ENCODE assay signal across 9 cellular contexts in genomic region chr16:2964416-2965223, GRCh38. TPM values are rescaled to one million over a fixed set of nuclear protein-coding genes. Genes with fewer than 3 reads are reported as not detected.
A peak's percentile ranks its signal among the peaks of the same experiment; 100 is the strongest.
DNase-seq lines count a peak whose midpoint lies in the region; ATAC-seq and TF ChIP-seq lines count a peak whose summit lies in the region.
"Had no signal": no experiment of that assay in that cellular context is flagged by ENCODE, and none has a peak within 500 bp of the region (broad histone marks: within the 10 kb centered on the region; RNA-seq: fewer than 3 reads in every experiment).

No MANE protein-coding gene starts in this region.

- no peaks in the 10 kb centered on the region for H3K36me3 ChIP-seq in smooth muscle cell (ENCODE audit: low read depth)

- H3K9me3 ChIP-seq in smooth muscle cell (replicated peaks; ENCODE audit: low read depth) = no peaks in the 10 kb centered on the region

- CTCF ChIA-PET in activated CD8-positive, alpha-beta T cell treated with anti-CD3 and anti-CD28 coated beads, Interleukin-2, amount 10 ng/mL, durations not matched to agents 7 days and 5 days (lab: Charles Lee) = interaction anchor here (1.1 to 2.2 kb wide), 2 partner anchors 38 to 67 kb away, joined by 4 to 10 read pairs; no protein-coding TSS in a partner anchor

- WGBS in smooth muscle cell (ENCODE audit: low lambda C conversion rate) = under 1% methylated on average over 63 of the region's 68 CpGs

- H3K4me1 Mint-ChIP-seq in activated CD8-positive, alpha-beta T cell treated with anti-CD3 and anti-CD28 coated beads, Interleukin-2, amount 10 ng/mL, durations not matched to agents 7 days and 5 days (ENCODE audit: low read depth) = peaks cover 34% of the 10 kb centered on the region

- H3K36me3 Mint-ChIP-seq in activated CD8-positive, alpha-beta T cell treated with anti-CD3 and anti-CD28 coated beads, Interleukin-2, amount 10 ng/mL, durations not matched to agents 7 days and 5 days (ENCODE audit: low read depth) = no peaks in the 10 kb centered on the region

- TF ChIP-seq CTCF in HL-60 (IDR thresholded peaks at IDR 0.05; ENCODE audit: insufficient read depth, low read length) = no peak
- TF ChIP-seq CTCF in foreskin keratinocyte (conservative IDR thresholded peaks at IDR 0.05) = no peak
- TF ChIP-seq CTCF in smooth muscle cell (IDR thresholded peaks at IDR 0.05; ENCODE audit: borderline replicate concordance, insufficient read depth, poor library complexity, severe bottlenecking) = no peak

- no peaks in the 10 kb centered on the region for H3K79me2 ChIP-seq in smooth muscle cell (ENCODE audit: low read depth)

- H2AFZ ChIP-seq in smooth muscle cell (ENCODE audit: low read depth) = no peak overlapping the region

- H3K4me1 ChIP-seq in foreskin keratinocyte (peaks cover 8% of the 10 kb centered on the region), smooth muscle cell (ENCODE audit: low read depth) (peaks cover 18% of the 10 kb centered on the region)

- H3K27ac Mint-ChIP-seq in activated CD8-positive, alpha-beta T cell treated with anti-CD3 and anti-CD28 coated beads, Interleukin-2, amount 10 ng/mL, durations not matched to agents 7 days and 5 days = no peak overlapping the region

- peak overlapping the region; percentile 90 for H3K4me2 ChIP-seq in smooth muscle cell

- peaks cover 38% of the 10 kb centered on the region for H3K27me3 Mint-ChIP-seq in activated CD8-positive, alpha-beta T cell treated with anti-CD3 and anti-CD28 coated beads, Interleukin-2, amount 10 ng/mL, durations not matched to agents 7 days and 5 days (ENCODE audit: low read depth)

- H3K27ac ChIP-seq in HL-60 (replicated peaks) = peak overlapping the region; percentile 31
- H3K27ac ChIP-seq in foreskin keratinocyte = no peak overlapping the region
- H3K27ac ChIP-seq in smooth muscle cell (ENCODE audit: low read depth) = no peak overlapping the region

- H4K20me1 ChIP-seq in smooth muscle cell (ENCODE audit: low read depth) = no peaks in the 10 kb centered on the region

- POLR2A ChIA-PET in activated CD8-positive, alpha-beta T cell treated with anti-CD3 and anti-CD28 coated beads, Interleukin-2, amount 10 ng/mL, durations not matched to agents 7 days and 5 days (lab: Charles Lee) = interaction anchor here (0.6 kb wide), 1 partner anchor 16 kb away, joined by 3 read pairs; the partner anchor contains the start of gene PKMYT1

- H3K9ac ChIP-seq in smooth muscle cell (ENCODE audit: low read depth) = no peak overlapping the region

- peak; percentile 31 for ATAC-seq in activated CD8-positive, alpha-beta T cell treated with anti-CD3 and anti-CD28 coated beads, Interleukin-2, amount 10 ng/mL, durations not matched to agents 7 days and 5 days
- ATAC-seq in foreskin keratinocyte (peak; percentile 46), HG03457 (IDR thresholded peaks at IDR 0.05; ENCODE audit: unreplicated experiment) (no peak), HG02840 (IDR thresholded peaks at IDR 0.05; ENCODE audit: low FRiP score, unreplicated experiment) (no peak)

- H3K4me3 ChIP-seq in HL-60 (replicated peaks; ENCODE audit: insufficient read depth, low read length) (peak overlapping the region; percentile 44), smooth muscle cell (peak overlapping the region; percentile 50)

- no peaks in the 10 kb centered on the region for H3K9me3 Mint-ChIP-seq in activated CD8-positive, alpha-beta T cell treated with anti-CD3 and anti-CD28 coated beads, Interleukin-2, amount 10 ng/mL, durations not matched to agents 7 days and 5 days (ENCODE audit: insufficient read depth)

- H3K4me3 Mint-ChIP-seq in activated CD8-positive, alpha-beta T cell treated with anti-CD3 and anti-CD28 coated beads, Interleukin-2, amount 10 ng/mL, durations not matched to agents 7 days and 5 days = peak overlapping the region; percentile 34

- peaks cover 25% of the 10 kb centered on the region for H3K27me3 ChIP-seq in HL-60 (ENCODE audit: insufficient read depth, poor library complexity, severe bottlenecking)
- peaks cover 17% of the 10 kb centered on the region for H3K27me3 ChIP-seq in foreskin keratinocyte
- peaks cover 57% of the 10 kb centered on the region for H3K27me3 ChIP-seq in smooth muscle cell (ENCODE audit: low read depth)

- no peaks in the 10 kb centered on the region for H3F3A ChIP-seq in smooth muscle cell (ENCODE audit: low read depth)

- DNase-seq in COLO668 (lab: John Stamatoyannopoulos, UW; ENCODE audit: unreplicated experiment) (peak; percentile 68), HL-60 (ENCODE audit: low read depth in 1 of 2, low spot score in 1 of 2) (peak in 1 of 2 experiments; percentile 73), NOMO-1 treated with DMSO at 0.1 percent for 48 hours (lab: John Stamatoyannopoulos, UW; ENCODE audit: unreplicated experiment) (peak; percentile 80), foreskin keratinocyte (peak; percentile 56 to 74), smooth muscle cell (lab: John Stamatoyannopoulos, UW; ENCODE audit: unreplicated experiment) (no peak)
- peak; percentile 73 for DNase-seq in activated CD8-positive, alpha-beta T cell treated with anti-CD3 and anti-CD28 coated beads, Interleukin-2, amount 10 ng/mL, durations not matched to agents 7 days and 5 days

RNA-seq across cellular contexts. Expression of gene KREMEN2, which starts 0.5 kb away (rescaled TPM):
- under 1 TPM in 1 of 2 experiments, not detected in 1; 0.18 TPM for total RNA-seq in activated CD8-positive, alpha-beta T cell treated with anti-CD3 and anti-CD28 coated beads, Interleukin-2, amount 10 ng/mL, durations not matched to agents 7 days and 5 days
- total RNA-seq in foreskin keratinocyte (8.5 and 12.0 TPM in 2 replicates), smooth muscle cell (0.27 and 1.3 TPM in 2 replicates)
- polyA plus RNA-seq in foreskin keratinocyte (10.7 and 14.5 TPM in 2 replicates), smooth muscle cell (2.0 TPM in 2 replicates)

RNA-seq across cellular contexts. Expression of gene PAQR4, which starts 4.5 kb away (rescaled TPM):
- 10 to 100 TPM; 53.6 to 57.7 TPM for total RNA-seq in activated CD8-positive, alpha-beta T cell treated with anti-CD3 and anti-CD28 coated beads, Interleukin-2, amount 10 ng/mL, durations not matched to agents 7 days and 5 days
- total RNA-seq in foreskin keratinocyte = 29.6 and 32.8 TPM in 2 replicates
- polyA plus RNA-seq in foreskin keratinocyte = 35.4 and 35.6 TPM in 2 replicates
- total RNA-seq in smooth muscle cell = 4.6 and 4.8 TPM in 2 replicates
- polyA plus RNA-seq in smooth muscle cell = 7.9 and 9.3 TPM in 2 replicates

RNA-seq across cellular contexts. Expression of gene PKMYT1, which starts 15.6 kb away (rescaled TPM):
- total RNA-seq in activated CD8-positive, alpha-beta T cell treated with anti-CD3 and anti-CD28 coated beads, Interleukin-2, amount 10 ng/mL, durations not matched to agents 7 days and 5 days = 100 to 1,000 TPM; 144 to 160 TPM
- total RNA-seq in foreskin keratinocyte (82.0 and 99.7 TPM in 2 replicates), smooth muscle cell (10.4 and 13.8 TPM in 2 replicates)
- polyA plus RNA-seq in foreskin keratinocyte (122 and 142 TPM in 2 replicates), smooth muscle cell (28.9 and 32.6 TPM in 2 replicates)

RNA-seq across cellular contexts. Expression of gene CLDN9, which starts 48.1 kb away (rescaled TPM):
- under 1 TPM in 1 of 2 experiments, not detected in 1; 0.16 TPM for total RNA-seq in activated CD8-positive, alpha-beta T cell treated with anti-CD3 and anti-CD28 coated beads, Interleukin-2, amount 10 ng/mL, durations not matched to agents 7 days and 5 days
- total RNA-seq in foreskin keratinocyte (not detected in 2 replicates), smooth muscle cell (1.3 and 1.8 TPM in 2 replicates)
- polyA plus RNA-seq in foreskin keratinocyte (0.06 TPM in 1 of 2 replicates, not detected in the other), smooth muscle cell (0.81 and 4.5 TPM in 2 replicates)
- total RNA-seq: LHCN-M2 had no signal

RNA-seq across cellular contexts. Expression of gene FLYWCH1, which starts 52.9 kb away (rescaled TPM):
- total RNA-seq in activated CD8-positive, alpha-beta T cell treated with anti-CD3 and anti-CD28 coated beads, Interleukin-2, amount 10 ng/mL, durations not matched to agents 7 days and 5 days = 10 to 100 TPM; 44.6 to 48.9 TPM
- total RNA-seq in foreskin keratinocyte (28.5 and 29.7 TPM in 2 replicates), smooth muscle cell (13.5 and 26.1 TPM in 2 replicates)
- polyA plus RNA-seq in foreskin keratinocyte (35.4 and 43.9 TPM in 2 replicates), smooth muscle cell (26.0 and 26.4 TPM in 2 replicates)

Comparison
In these comparisons a context has a peak if more than half of its experiments do, and no peak if none do; other contexts are left out.
1. ATAC-seq: peak in activated CD8-positive, alpha-beta T cell treated with anti-CD3 and anti-CD28 coated beads, Interleukin-2, amount 10 ng/mL, durations not matched to agents 7 days and 5 days (single experiment) and foreskin keratinocyte (single experiment); none in HG03457 (single experiment) and HG02840 (single experiment).